Comparison of ENCODE assay signal across 14 cellular contexts in genomic region chr18:26134110-26134509, GRCh38. TPM values are rescaled to one million over a fixed set of nuclear protein-coding genes. Genes with fewer than 3 reads are reported as not detected.
DNase-seq lines count a peak whose midpoint lies in the region; ATAC-seq and TF ChIP-seq lines count a peak whose summit lies in the region.
"Had no signal": no experiment of that assay in that cellular context is flagged by ENCODE, and none has a peak within 500 bp of the region (broad histone marks: within the 10 kb centered on the region; RNA-seq: fewer than 3 reads in every experiment).

No MANE protein-coding gene starts in this region.

- CTCF ChIA-PET in HEK293T (lab: Yijun Ruan, JAX), result no interaction called here

- no peaks in the 10 kb centered on the region for H3K4me1 Mint-ChIP-seq in activated T-helper 2 cell treated with anti-CD3 and anti-CD28 coated beads, Interferon-gamma antibody, Interleukin-2, Interleukin-4, amounts not matched to agents 10 μg/mL and 5 μg/mL and 100 μg/mL, durations not matched to agents 14 hours and 24 hours and 36 hours (ENCODE audit: low read depth)
- peaks cover 41% of the 10 kb centered on the region for H3K4me1 Mint-ChIP-seq in nephron progenitor cell

- H3K27me3 Mint-ChIP-seq in activated T-helper 2 cell treated with anti-CD3 and anti-CD28 coated beads, Interferon-gamma antibody, Interleukin-2, Interleukin-4, amounts not matched to agents 10 μg/mL and 5 μg/mL and 100 μg/mL, durations not matched to agents 14 hours and 24 hours and 36 hours (ENCODE audit: low read depth), result peaks cover 4% of the 10 kb centered on the region
- H3K27me3 Mint-ChIP-seq in nephron progenitor cell (ENCODE audit: low read depth, poor library complexity), result no peaks in the 10 kb centered on the region

- POLR2A ChIA-PET in HEK293T (lab: Yijun Ruan, JAX), result no interaction called here

- no peaks in the 10 kb centered on the region for H3K9me3 Mint-ChIP-seq in activated T-helper 2 cell treated with anti-CD3 and anti-CD28 coated beads, Interferon-gamma antibody, Interleukin-2, Interleukin-4, amounts not matched to agents 10 μg/mL and 5 μg/mL and 100 μg/mL, durations not matched to agents 14 hours and 24 hours and 36 hours
- peaks cover 23% of the 10 kb centered on the region for H3K9me3 Mint-ChIP-seq in nephron progenitor cell

- peak; percentile 20 for ATAC-seq in HG02610 (IDR thresholded peaks at IDR 0.05; ENCODE audit: unreplicated experiment)
- ATAC-seq in GM19395 (IDR thresholded peaks at IDR 0.05; ENCODE audit: unreplicated experiment), result no peak

- no peaks in the 10 kb centered on the region for H3K36me3 Mint-ChIP-seq in activated T-helper 2 cell treated with anti-CD3 and anti-CD28 coated beads, Interferon-gamma antibody, Interleukin-2, Interleukin-4, amounts not matched to agents 10 μg/mL and 5 μg/mL and 100 μg/mL, durations not matched to agents 14 hours and 24 hours and 36 hours (ENCODE audit: low read depth)
- H3K36me3 Mint-ChIP-seq in nephron progenitor cell (ENCODE audit: low read depth), result peaks cover 11% of the 10 kb centered on the region

- DNase-seq in NOMO-1 (lab: John Stamatoyannopoulos, UW; ENCODE audit: unreplicated experiment in 2 of 2) (peak; percentile 4 to 41), NOMO-1 treated with DMSO at 0.1 percent for 48 hours (lab: John Stamatoyannopoulos, UW; ENCODE audit: unreplicated experiment) (no peak), nephron progenitor cell (no peak), NCI-H1436 (lab: John Stamatoyannopoulos, UW) (no peak), HEK293T (ENCODE audit: extremely low spot score) (no peak)
- DNase-seq in activated T-helper 2 cell treated with anti-CD3 and anti-CD28 coated beads, Interferon-gamma antibody, Interleukin-2, Interleukin-4, amounts not matched to agents 10 μg/mL and 5 μg/mL and 100 μg/mL, durations not matched to agents 14 hours and 24 hours and 36 hours (ENCODE audit: low spot score), result no peak
- DNase-seq: midbrain, NCI-H345, T1000 had no signal

- peak overlapping the region; percentile 77 for H3K4me3 Mint-ChIP-seq in activated T-helper 2 cell treated with anti-CD3 and anti-CD28 coated beads, Interferon-gamma antibody, Interleukin-2, Interleukin-4, amounts not matched to agents 10 μg/mL and 5 μg/mL and 100 μg/mL, durations not matched to agents 14 hours and 24 hours and 36 hours (ENCODE audit: low read depth)
- H3K4me3 Mint-ChIP-seq in nephron progenitor cell, result no peak overlapping the region

- intact Hi-C loops in activated T-helper 2 cell treated with anti-CD3 and anti-CD28 coated beads, Interferon-gamma antibody, Interleukin-2, Interleukin-4, amounts not matched to agents 10 μg/mL and 5 μg/mL and 100 μg/mL, durations not matched to agents 14 hours and 24 hours and 36 hours (cut with micrococcal nuclease), result no loop called here

- peak overlapping the region; percentile 81 for H3K27ac Mint-ChIP-seq in activated T-helper 2 cell treated with anti-CD3 and anti-CD28 coated beads, Interferon-gamma antibody, Interleukin-2, Interleukin-4, amounts not matched to agents 10 μg/mL and 5 μg/mL and 100 μg/mL, durations not matched to agents 14 hours and 24 hours and 36 hours
- peak overlapping the region; percentile 77 for H3K27ac Mint-ChIP-seq in nephron progenitor cell

- TF ChIP-seq CTCF in nephron progenitor cell (IDR thresholded peaks at IDR 0.05), result no peak

TF ChIP-seq in HEK293T, 16 proteins besides CTCF, POLR2A, EP300 and RAD21:
- no peak for TF ChIP-seq FOXA1 (IDR thresholded peaks at IDR 0.05)
- TF ChIP-seq ZNF384 (IDR thresholded peaks at IDR 0.05), result no peak
- TF ChIP-seq ELF4 (IDR thresholded peaks at IDR 0.05), result no peak
- TF ChIP-seq ARNT (IDR thresholded peaks at IDR 0.05), result no peak
- no peak for TF ChIP-seq HDGF (IDR thresholded peaks at IDR 0.05; ENCODE audit: borderline replicate concordance)

RNA-seq across cellular contexts. Expression of gene PSMA8, which starts 0.4 kb away (rescaled TPM):
- total RNA-seq in activated T-helper 2 cell treated with anti-CD3 and anti-CD28 coated beads, Interferon-gamma antibody, Interleukin-2, Interleukin-4, amounts not matched to agents 10 μg/mL and 5 μg/mL and 100 μg/mL, durations not matched to agents 14 hours and 24 hours and 36 hours, result 1.2 and 1.4 TPM in 2 replicates
- total RNA-seq: bronchial epithelial cell, epithelial cell of proximal tubule, subcutaneous adipose tissue had no signal

RNA-seq across cellular contexts. Expression of gene SS18, which starts 43.7 kb away (rescaled TPM):
- total RNA-seq in activated T-helper 2 cell treated with anti-CD3 and anti-CD28 coated beads, Interferon-gamma antibody, Interleukin-2, Interleukin-4, amounts not matched to agents 10 μg/mL and 5 μg/mL and 100 μg/mL, durations not matched to agents 14 hours and 24 hours and 36 hours, result 75.2 TPM in 2 replicates

Comparison
In these comparisons a context has a peak if more than half of its experiments do, and no peak if none do; other contexts are left out.
1. DNase-seq: peak in NOMO-1 (2 of 2); none in NOMO-1 treated with DMSO at 0.1 percent for 48 hours (single experiment), activated T-helper 2 cell treated with anti-CD3 and anti-CD28 coated beads, Interferon-gamma antibody, Interleukin-2, Interleukin-4, amounts not matched to agents 10 μg/mL and 5 μg/mL and 100 μg/mL, durations not matched to agents 14 hours and 24 hours and 36 hours (single experiment), nephron progenitor cell (single experiment), NCI-H1436 (single experiment) and HEK293T (single experiment).